ENCODE assay signal across 11 cellular contexts in the genomic region with DNA sequence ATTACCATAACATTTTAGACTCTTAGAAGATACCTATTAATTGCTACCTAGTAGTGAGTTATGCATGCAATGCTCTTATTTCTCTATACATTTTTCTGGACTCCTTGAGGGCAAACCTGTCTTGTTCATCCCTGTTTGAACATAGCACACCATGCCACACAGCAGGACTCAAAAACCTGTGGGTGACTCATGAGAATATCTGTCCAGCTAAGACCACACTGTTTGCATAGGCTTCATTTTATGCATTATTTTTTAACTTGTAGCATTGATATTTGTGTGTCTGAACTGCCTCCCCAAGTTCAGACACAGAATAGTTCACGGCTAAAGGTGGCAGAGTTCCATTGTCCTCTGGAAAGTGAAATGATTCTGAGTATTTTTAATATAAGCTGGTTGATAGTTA. TPM values are rescaled to one million over a fixed set of nuclear protein-coding genes. Genes with fewer than 3 reads are reported as not detected.
A peak's percentile ranks its signal among the peaks of the same experiment; 100 is the strongest.
DNase-seq lines count a peak whose midpoint lies in the region; ATAC-seq and TF ChIP-seq lines count a peak whose summit lies in the region.
"Had no signal": no experiment of that assay in that cellular context is flagged by ENCODE, and none has a peak within 500 bp of the region (broad histone marks: within the 10 kb centered on the region; RNA-seq: fewer than 3 reads in every experiment).

No MANE protein-coding gene starts in this region.

- 86 to 89% methylated on average over 1 of the region's 1 CpG for WGBS in endodermal cell (ENCODE audit: insufficient coverage in 1 of 2, insufficient read length in 1 of 2), 2 experiments
- no CpG with 5 or more reads among the region's 1 CpG for WGBS in trophoblast cell (ENCODE audit: extremely low coverage, insufficient coverage, insufficient read length)

- H3K9me3 Mint-ChIP-seq in CD4-positive, CD25-positive, alpha-beta regulatory T cell: no peaks in the 10 kb centered on the region
- no peaks in the 10 kb centered on the region for H3K9me3 Mint-ChIP-seq in endodermal cell
- H3K9me3 Mint-ChIP-seq: naive thymus-derived CD8-positive, alpha-beta T cell had no signal

- peaks cover 5 to 69% (median 34%) of the 10 kb centered on the region in 4 donors for H3K4me1 Mint-ChIP-seq in CD4-positive, CD25-positive, alpha-beta regulatory T cell
- peaks cover 64% of the 10 kb centered on the region for H3K4me1 Mint-ChIP-seq in endodermal cell

- peaks cover 40% of the 10 kb centered on the region for H3K4me1 ChIP-seq in CD4-positive, CD25-positive, alpha-beta regulatory T cell (ENCODE audit: control insufficient read depth, insufficient read depth, low read length, poor library complexity, severe bottlenecking)
- H3K4me1 ChIP-seq in endodermal cell (ENCODE audit: control insufficient read depth, insufficient read depth, low read length) (peaks cover 40% of the 10 kb centered on the region), trophoblast cell (ENCODE audit: control insufficient read depth in 1 of 2, insufficient read depth in 2 of 2, low read length in 2 of 2) (peaks cover 23 to 39% of the 10 kb centered on the region in 2 experiments)

- H3K4me3 ChIP-seq in CD4-positive, CD25-positive, alpha-beta regulatory T cell (ENCODE audit: low read depth, low read length): peak overlapping the region; percentile 56
- H3K4me3 ChIP-seq in endodermal cell (ENCODE audit: low read length): peak overlapping the region; percentile 77
- no peak overlapping the region for H3K4me3 ChIP-seq in trophoblast cell (ENCODE audit: low read depth, low read length)

- no peak overlapping the region for H3K14ac ChIP-seq in trophoblast cell (ENCODE audit: low read length)

- H3K9ac ChIP-seq in endodermal cell (ENCODE audit: extremely low read depth, low read length, poor library complexity, severe bottlenecking) (peak overlapping the region; percentile 33), trophoblast cell (ENCODE audit: low read length) (no peak overlapping the region)

- H3K9me3 ChIP-seq in CD4-positive, CD25-positive, alpha-beta regulatory T cell (ENCODE audit: control insufficient read depth in 2 of 2, low read length in 2 of 2): no peaks in the 10 kb centered on the region
- no peaks in the 10 kb centered on the region for H3K9me3 ChIP-seq in endodermal cell (ENCODE audit: control insufficient read depth, low read length)
- no peaks in the 10 kb centered on the region for H3K9me3 ChIP-seq in trophoblast cell (ENCODE audit: insufficient read depth, low read depth, low read length)

- H2BK120ac ChIP-seq in trophoblast cell (ENCODE audit: insufficient read depth, low read length, poor library complexity): no peak overlapping the region

- no peaks in the 10 kb centered on the region for H3K36me3 Mint-ChIP-seq in CD4-positive, CD25-positive, alpha-beta regulatory T cell
- H3K36me3 Mint-ChIP-seq in endodermal cell (ENCODE audit: low read depth): peaks cover 3% of the 10 kb centered on the region
- H3K36me3 Mint-ChIP-seq: naive thymus-derived CD8-positive, alpha-beta T cell had no signal

- no peak overlapping the region for H2BK12ac ChIP-seq in trophoblast cell (ENCODE audit: low read length)

- TF ChIP-seq CTCF in endodermal cell (conservative IDR thresholded peaks at IDR 0.05): no peak

- H3K27me3 Mint-ChIP-seq in CD4-positive, CD25-positive, alpha-beta regulatory T cell: no peaks in the 10 kb centered on the region
- no peaks in the 10 kb centered on the region for H3K27me3 Mint-ChIP-seq in endodermal cell (ENCODE audit: insufficient read depth)

- H2AFZ ChIP-seq in trophoblast cell (ENCODE audit: insufficient read depth, low read length, poor library complexity): no peak overlapping the region

- H3K4ac ChIP-seq in trophoblast cell (ENCODE audit: low read depth, low read length): no peak overlapping the region

- DNase-seq in CD4-positive, CD25-positive, alpha-beta regulatory T cell: no peak
- DNase-seq in HT1080 (ENCODE audit: low read depth) (peak; percentile 69), endodermal cell (no peak), trophoblast cell (peak in 1 of 2 donors; percentile 55), SIG-M5 (lab: John Stamatoyannopoulos, UW) (no peak), HuH-7.5 (ENCODE audit: low spot score) (no peak)
- DNase-seq in activated CD4-positive, alpha-beta T cell treated with anti-CD3 and anti-CD28 coated beads, Interleukin-2, amount 50 U/mL, for 4 hours: no peak
- DNase-seq: activated CD4-positive, alpha-beta T cell treated with anti-CD3 and anti-CD28 coated beads, Interleukin-2, amount 50 U/mL, for 1 hour; effector memory CD4-positive, alpha-beta T cell; naive thymus-derived CD8-positive, alpha-beta T cell had no signal

- peak overlapping the region; percentile 69 to 84 (median 72) for H3K4me3 Mint-ChIP-seq in CD4-positive, CD25-positive, alpha-beta regulatory T cell
- peak overlapping the region; percentile 38 for H3K4me3 Mint-ChIP-seq in endodermal cell
- H3K4me3 Mint-ChIP-seq: naive thymus-derived CD8-positive, alpha-beta T cell had no signal

- H3K36me3 ChIP-seq in CD4-positive, CD25-positive, alpha-beta regulatory T cell (ENCODE audit: control insufficient read depth, insufficient read depth, low read length): no peaks in the 10 kb centered on the region
- H3K36me3 ChIP-seq in endodermal cell (ENCODE audit: control insufficient read depth, insufficient read depth, low read length) (peaks cover 45% of the 10 kb centered on the region), trophoblast cell (ENCODE audit: control insufficient read depth in 1 of 2, insufficient read depth in 2 of 2, low read length in 2 of 2) (peaks cover 3 to 6% of the 10 kb centered on the region in 2 experiments)

- peak overlapping the region; percentile 67 to 93 (median 90) for H3K27ac Mint-ChIP-seq in CD4-positive, CD25-positive, alpha-beta regulatory T cell
- H3K27ac Mint-ChIP-seq in endodermal cell: peak overlapping the region; percentile 64

- H4K91ac ChIP-seq in trophoblast cell (ENCODE audit: low read depth, low read length): no peak overlapping the region

- no peaks in the 10 kb centered on the region for H3K27me3 ChIP-seq in CD4-positive, CD25-positive, alpha-beta regulatory T cell (ENCODE audit: control insufficient read depth, insufficient read depth, low read length)
- H3K27me3 ChIP-seq in endodermal cell (ENCODE audit: control insufficient read depth, insufficient read depth, low read length, poor library complexity, severe bottlenecking) (no peaks in the 10 kb centered on the region), trophoblast cell (ENCODE audit: insufficient read depth, low read length) (no peaks in the 10 kb centered on the region)

- no peak overlapping the region for H2AK5ac ChIP-seq in trophoblast cell (ENCODE audit: low read length)

- no peak overlapping the region for H2BK5ac ChIP-seq in trophoblast cell (ENCODE audit: low read depth, low read length, poor library complexity)

- H4K12ac ChIP-seq in trophoblast cell (ENCODE audit: low read depth, low read length): no peak overlapping the region

- peak overlapping the region; percentile 60 for H3K27ac ChIP-seq in CD4-positive, CD25-positive, alpha-beta regulatory T cell (ENCODE audit: insufficient read depth, low read length, poor library complexity, severe bottlenecking)
- H3K27ac ChIP-seq in endodermal cell (ENCODE audit: low read depth, low read length) (no peak overlapping the region), trophoblast cell (ENCODE audit: low read depth, low read length) (no peak overlapping the region)

- H3K4me2 ChIP-seq in trophoblast cell (ENCODE audit: low read length): peak overlapping the region; percentile 58

- no peak for ATAC-seq in CD4-positive, CD25-positive, alpha-beta regulatory T cell (ENCODE audit: low read depth in 2 of 2)
- ATAC-seq in GM19463 (IDR thresholded peaks at IDR 0.05; ENCODE audit: unreplicated experiment): no peak
- ATAC-seq: naive thymus-derived CD8-positive, alpha-beta T cell had no signal

- no peak overlapping the region for H3K23ac ChIP-seq in trophoblast cell (ENCODE audit: low read length)

- no peak overlapping the region for H4K8ac ChIP-seq in trophoblast cell (ENCODE audit: low read depth, low read length)

- no peak overlapping the region for H3K18ac ChIP-seq in trophoblast cell (ENCODE audit: low read length)

- no peaks in the 10 kb centered on the region for H3K79me2 ChIP-seq in trophoblast cell (ENCODE audit: control insufficient read depth, insufficient read depth, low read length, poor library complexity)

- H3K79me1 ChIP-seq in trophoblast cell (ENCODE audit: low read length): peaks cover 23% of the 10 kb centered on the region

RNA-seq across cellular contexts. Expression of a gene that starts 1.8 kb away (rescaled TPM):
- 5.6 TPM for total RNA-seq in CD4-positive, CD25-positive, alpha-beta regulatory T cell
- 10 to 100 TPM; 13.3 to 27.7 (median 18.7) TPM for polyA plus RNA-seq in CD4-positive, CD25-positive, alpha-beta regulatory T cell
- total RNA-seq in HT1080 (2014; rRNA removed; shearing (Covaris generic)): 1.3 and 6.8 TPM in 2 replicates
- 8.8 and 11.1 TPM in 2 replicates for polyA plus RNA-seq in HT1080 (2015; cell fraction: cytosol; rRNA removed)
- 8.6 and 9.6 TPM in 2 replicates for polyA plus RNA-seq in HT1080 (2015; cell fraction: nucleus; rRNA removed)
- 10 to 100 TPM; 20.7 to 35.7 TPM for total RNA-seq in endodermal cell
- polyA plus RNA-seq in endodermal cell (2013, experiment 1 of 2): 32.7 TPM
- 42.3 TPM for polyA plus RNA-seq in endodermal cell (2013, experiment 2 of 2)
- 47.8 and 49.5 TPM in 2 replicates for polyA plus RNA-seq in trophoblast cell (2013)
- total RNA-seq: naive thymus-derived CD8-positive, alpha-beta T cell had no signal
